1 cellular context compared by ENCODE assay signal in the genomic region with DNA sequence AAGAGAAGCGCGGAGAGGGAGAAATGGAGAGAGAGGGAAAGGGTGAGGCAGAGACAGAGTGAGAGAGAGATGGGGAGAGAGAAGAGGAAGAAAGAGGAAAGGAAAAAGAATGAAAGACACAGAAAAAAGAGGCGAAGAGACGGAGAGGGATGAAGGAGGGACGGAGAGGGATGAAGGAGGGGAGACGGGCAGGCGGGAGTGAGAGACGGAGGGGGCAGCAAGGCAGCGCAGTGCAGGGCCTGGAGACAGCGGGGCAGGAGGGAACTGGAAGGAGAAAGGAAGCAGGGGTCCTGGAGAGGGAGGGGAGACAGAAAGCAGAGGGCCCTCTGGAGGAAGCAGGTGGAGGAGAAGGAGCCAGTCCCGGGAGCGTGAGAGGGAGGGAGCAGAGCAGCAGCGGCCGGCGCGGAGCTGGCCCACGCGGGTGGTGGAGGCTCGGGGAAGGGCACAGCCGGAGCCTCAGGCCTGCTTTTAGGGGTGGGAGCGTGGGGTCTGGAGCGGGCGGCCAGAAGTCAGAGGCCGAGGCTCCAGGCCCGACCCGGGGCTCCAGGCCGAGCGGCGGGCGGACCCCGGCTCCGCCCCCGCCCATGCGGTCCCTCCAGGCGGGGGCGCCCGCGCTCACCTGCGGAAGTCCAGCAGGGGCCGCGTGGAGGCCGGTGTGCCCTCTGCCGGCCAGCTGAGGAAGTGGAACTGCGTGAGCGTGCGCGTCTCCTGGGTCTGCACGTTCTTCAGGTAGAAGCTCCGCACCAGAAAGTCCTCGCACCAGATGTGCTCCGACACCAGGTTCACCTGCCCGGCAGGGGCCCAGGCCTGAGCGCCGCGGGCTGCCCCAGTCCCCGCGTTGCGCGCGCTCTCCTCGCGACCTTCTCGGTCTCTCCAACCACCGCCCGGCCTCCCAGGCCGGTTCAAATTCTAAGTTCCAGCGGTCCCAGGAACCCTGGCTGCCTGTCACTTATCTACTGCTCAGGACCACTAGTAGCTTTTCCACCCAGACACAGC.
TF ChIP-seq lines count a peak whose summit lies in the region.

No MANE protein-coding gene starts in this region.

TF ChIP-seq in SK-N-SH treated with all-trans-retinoic acid at 6 μM for 48 hours, 23 proteins besides CTCF, POLR2A, EP300 and RAD21 (continued from another document):
- TF ChIP-seq, protein P1, sequence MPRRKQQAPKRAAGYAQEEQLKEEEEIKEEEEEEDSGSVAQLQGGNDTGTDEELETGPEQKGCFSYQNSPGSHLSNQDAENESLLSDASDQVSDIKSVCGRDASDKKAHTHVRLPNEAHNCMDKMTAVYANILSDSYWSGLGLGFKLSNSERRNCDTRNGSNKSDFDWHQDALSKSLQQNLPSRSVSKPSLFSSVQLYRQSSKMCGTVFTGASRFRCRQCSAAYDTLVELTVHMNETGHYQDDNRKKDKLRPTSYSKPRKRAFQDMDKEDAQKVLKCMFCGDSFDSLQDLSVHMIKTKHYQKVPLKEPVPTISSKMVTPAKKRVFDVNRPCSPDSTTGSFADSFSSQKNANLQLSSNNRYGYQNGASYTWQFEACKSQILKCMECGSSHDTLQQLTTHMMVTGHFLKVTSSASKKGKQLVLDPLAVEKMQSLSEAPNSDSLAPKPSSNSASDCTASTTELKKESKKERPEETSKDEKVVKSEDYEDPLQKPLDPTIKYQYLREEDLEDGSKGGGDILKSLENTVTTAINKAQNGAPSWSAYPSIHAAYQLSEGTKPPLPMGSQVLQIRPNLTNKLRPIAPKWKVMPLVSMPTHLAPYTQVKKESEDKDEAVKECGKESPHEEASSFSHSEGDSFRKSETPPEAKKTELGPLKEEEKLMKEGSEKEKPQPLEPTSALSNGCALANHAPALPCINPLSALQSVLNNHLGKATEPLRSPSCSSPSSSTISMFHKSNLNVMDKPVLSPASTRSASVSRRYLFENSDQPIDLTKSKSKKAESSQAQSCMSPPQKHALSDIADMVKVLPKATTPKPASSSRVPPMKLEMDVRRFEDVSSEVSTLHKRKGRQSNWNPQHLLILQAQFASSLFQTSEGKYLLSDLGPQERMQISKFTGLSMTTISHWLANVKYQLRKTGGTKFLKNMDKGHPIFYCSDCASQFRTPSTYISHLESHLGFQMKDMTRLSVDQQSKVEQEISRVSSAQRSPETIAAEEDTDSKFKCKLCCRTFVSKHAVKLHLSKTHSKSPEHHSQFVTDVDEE (CRISPR knock-in tag; IDR thresholded peaks at IDR 0.05), result no peak
